ENCODE assay signal across 1 cellular context in genomic region chr2:230899287-230899686, GRCh38.
TF ChIP-seq lines count a peak whose summit lies in the region.

No MANE protein-coding gene starts in this region.

TF ChIP-seq in GM23338, 12 proteins besides CTCF, POLR2A, EP300 and RAD21 (continued from another document):
- TF ChIP-seq ZNF462 (CRISPR knock-in tag; IDR thresholded peaks at IDR 0.05), result no peak
- no peak for TF ChIP-seq POLR2AphosphoS5 (IDR thresholded peaks at IDR 0.05; ENCODE audit: low read depth)
- no peak for TF ChIP-seq ZNF114 (CRISPR knock-in tag; IDR thresholded peaks at IDR 0.05)
- TF ChIP-seq STAT1 (IDR thresholded peaks at IDR 0.05; ENCODE audit: unreplicated experiment), result no peak
- TF ChIP-seq EZH2 (IDR thresholded peaks at IDR 0.05; ENCODE audit: low read depth, unreplicated experiment), result no peak
- no peak for TF ChIP-seq JUNB (IDR thresholded peaks at IDR 0.05; ENCODE audit: unreplicated experiment)
- no peak for TF ChIP-seq ZNF331 (CRISPR knock-in tag; IDR thresholded peaks at IDR 0.05; ENCODE audit: low read depth)
- no peak for TF ChIP-seq CREB1 (CRISPR knock-in tag; IDR thresholded peaks at IDR 0.05; ENCODE audit: low read depth)
- TF ChIP-seq EZH2phosphoT487 (IDR thresholded peaks at IDR 0.05; ENCODE audit: unreplicated experiment), result no peak
